In genomic region chr12:10122689-10123088, GRCh38 we compare ENCODE assay signal across 1 cellular context.
TF ChIP-seq lines count a peak whose summit lies in the region.

No MANE protein-coding gene starts in this region.

TF ChIP-seq in HepG2, 621 proteins besides CTCF, POLR2A, EP300 and RAD21 (continued from another document):
- no peak for TF ChIP-seq SNAPC4 (CRISPR knock-in tag; IDR thresholded peaks at IDR 0.05)
TF ChIP-seq in HepG2: peak in this region for 3.
